In genomic region chr20:63697357-63697867, GRCh38 we compare ENCODE assay signal across 7 cellular contexts. TPM values are rescaled to one million over a fixed set of nuclear protein-coding genes. Genes with fewer than 3 reads are reported as not detected.
DNase-seq lines count a peak whose midpoint lies in the region; ATAC-seq and TF ChIP-seq lines count a peak whose summit lies in the region.
"Had no signal": no experiment of that assay in that cellular context is flagged by ENCODE, and none has a peak within 500 bp of the region (broad histone marks: within the 10 kb centered on the region; RNA-seq: fewer than 3 reads in every experiment).

No MANE protein-coding gene starts in this region.

- no peaks in the 10 kb centered on the region for H3K9me3 Mint-ChIP-seq in stimulated activated naive B cell treated with anti-CD40 and anti-IgM and Interleukin-4, amounts not matched to agents 10 μg/mL and 1 μg/mL and 100 μg/mL, for 72 hours

- H3K4me1 Mint-ChIP-seq in stimulated activated naive B cell treated with anti-CD40 and anti-IgM and Interleukin-4, amounts not matched to agents 10 μg/mL and 1 μg/mL and 100 μg/mL, for 72 hours = peaks cover 19 to 46% of the 10 kb centered on the region in 2 donors

- peak overlapping the region; percentile 75 for H3K4me3 ChIP-seq in epithelial cell of proximal tubule (ENCODE audit: low read depth, low read length)

- H3K4me3 Mint-ChIP-seq in stimulated activated naive B cell treated with anti-CD40 and anti-IgM and Interleukin-4, amounts not matched to agents 10 μg/mL and 1 μg/mL and 100 μg/mL, for 72 hours = peak overlapping the region; percentile 50 to 73

- peak; percentile 11 to 27 for ATAC-seq in stimulated activated naive B cell treated with anti-CD40 and anti-IgM and Interleukin-4, amounts not matched to agents 10 μg/mL and 1 μg/mL and 100 μg/mL, for 72 hours (replicated peaks)

- peak overlapping the region; percentile 87 for H3K27ac Mint-ChIP-seq in stimulated activated naive B cell treated with anti-CD40 and anti-IgM and Interleukin-4, amounts not matched to agents 10 μg/mL and 1 μg/mL and 100 μg/mL, for 72 hours

- H3K27ac ChIP-seq in caudate nucleus (ENCODE audit: low read depth, low read length) = no peak overlapping the region

- no peaks in the 10 kb centered on the region for H3K27me3 Mint-ChIP-seq in stimulated activated naive B cell treated with anti-CD40 and anti-IgM and Interleukin-4, amounts not matched to agents 10 μg/mL and 1 μg/mL and 100 μg/mL, for 72 hours

- peak; percentile 34 for DNase-seq in activated CD4-positive, CD25-positive, alpha-beta regulatory T cell treated with anti-CD3 and anti-CD28 coated beads, Interleukin-2, amount 50 U/mL, for 72 hours
- DNase-seq in activated CD4-positive, CD25-positive, alpha-beta regulatory T cell (lab: John Stamatoyannopoulos, UW) = no peak
- DNase-seq in epithelial cell of proximal tubule (ENCODE audit: low read depth) (no peak), caudate nucleus (lab: John Stamatoyannopoulos, UW) (no peak)
- DNase-seq in stimulated activated naive B cell treated with anti-CD40 and anti-IgM and Interleukin-4, amounts not matched to agents 10 μg/mL and 1 μg/mL and 100 μg/mL, for 72 hours = no peak
- DNase-seq in activated CD4-positive, alpha-beta T cell treated with anti-CD3 and anti-CD28 coated beads, Interleukin-2, amount 50 U/mL, for 48 hours = no peak
- DNase-seq: NCI-H187 treated with DMSO at 0.1 percent for 48 hours had no signal

- TF ChIP-seq CTCF in epithelial cell of proximal tubule (conservative IDR thresholded peaks at IDR 0.05; ENCODE audit: low read depth, low read length) = peak; percentile 19

- peaks cover 10 to 35% of the 10 kb centered on the region in 2 donors for H3K36me3 Mint-ChIP-seq in stimulated activated naive B cell treated with anti-CD40 and anti-IgM and Interleukin-4, amounts not matched to agents 10 μg/mL and 1 μg/mL and 100 μg/mL, for 72 hours

RNA-seq across cellular contexts. Expression of gene TNFRSF6B, which starts 1.0 kb away (rescaled TPM):
- 509 and 817 TPM in 2 replicates for total RNA-seq in epithelial cell of proximal tubule

RNA-seq across cellular contexts. Expression of gene ARFRP1, which starts 10.4 kb away (rescaled TPM):
- total RNA-seq in epithelial cell of proximal tubule = 42.1 and 49.0 TPM in 2 replicates

RNA-seq across cellular contexts. Expression of gene ZGPAT, which starts 10.4 kb away (rescaled TPM):
- total RNA-seq in epithelial cell of proximal tubule = 36.5 and 57.2 TPM in 2 replicates

RNA-seq across cellular contexts. Expression of gene LIME1, which starts 39.1 kb away (rescaled TPM):
- 6.5 and 19.1 TPM in 2 replicates for total RNA-seq in epithelial cell of proximal tubule

RNA-seq across cellular contexts. Expression of gene RTEL1, which starts 39.3 kb away (rescaled TPM):
- 26.5 and 29.1 TPM in 2 replicates for total RNA-seq in epithelial cell of proximal tubule
